Comparison of ENCODE assay signal across 1 cellular context in genomic region chr7:23804707-23805106, GRCh38.
TF ChIP-seq lines count a peak whose summit lies in the region.

No MANE protein-coding gene starts in this region.

TF ChIP-seq in K562, 482 proteins besides CTCF, POLR2A, EP300 and RAD21 (continued from another document):
- TF ChIP-seq ZBTB11 (CRISPR knock-in tag; IDR thresholded peaks at IDR 0.05) (no peak), SIN3A (IDR thresholded peaks at IDR 0.05; ENCODE audit: borderline replicate concordance in 2 of 2, control insufficient read depth in 1 of 2, low read depth in 2 of 2, low read length in 2 of 2) (no peak), HDAC8 (tag; IDR thresholded peaks at IDR 0.05) (no peak), GATAD2B (IDR thresholded peaks at IDR 0.05; ENCODE audit: borderline replicate concordance) (no peak), NCOA1 (IDR thresholded peaks at IDR 0.05; ENCODE audit: low read depth) (0 out of 2 replicates have a peak, but pooled peaks have one; percentile 41), ZNF3 (CRISPR knock-in tag; IDR thresholded peaks at IDR 0.05) (no peak), RUNX1 (IDR thresholded peaks at IDR 0.05; ENCODE audit: low read depth) (no peak), TRIM28 (IDR thresholded peaks at IDR 0.05) (no peak), TRIM24 (IDR thresholded peaks at IDR 0.05) (peak in 1 of 2 experiments; percentile 13; a peak in 1 of 4 replicates), CHD2 (IDR thresholded peaks at IDR 0.05; ENCODE audit: low read depth, low read length) (no peak), CBFA2T3 (IDR thresholded peaks at IDR 0.05) (peak; percentile 52), HDAC6 (IDR thresholded peaks at IDR 0.05; ENCODE audit: low read depth, low read length) (no peak), ZFP91 (CRISPR knock-in tag; IDR thresholded peaks at IDR 0.05) (no peak), SAFB2 (IDR thresholded peaks at IDR 0.05; ENCODE audit: borderline replicate concordance, low read depth, low read length, severe bottlenecking) (no peak), NR1H2 (CRISPR knock-in tag; IDR thresholded peaks at IDR 0.05) (no peak), MBD2 (IDR thresholded peaks at IDR 0.05; ENCODE audit: borderline replicate concordance, low read depth) (no peak), GABPA (tag; conservative IDR thresholded peaks at IDR 0.05; ENCODE audit: low read depth) (no peak), ZNF395 (CRISPR knock-in tag; IDR thresholded peaks at IDR 0.05) (no peak), RCOR1 (IDR thresholded peaks at IDR 0.05; ENCODE audit: borderline replicate concordance in 1 of 2, low read depth in 2 of 2, low read length in 2 of 2) (no peak), CBX3 (IDR thresholded peaks at IDR 0.05; ENCODE audit: borderline replicate concordance in 1 of 2, low read length in 2 of 2) (no peak), NFE2 (IDR thresholded peaks at IDR 0.05; ENCODE audit: low read depth) (no peak), REST (CRISPR knock-in tag; IDR thresholded peaks at IDR 0.05; ENCODE audit: low read depth) (no peak), SRSF1 (IDR thresholded peaks at IDR 0.05; ENCODE audit: low read depth, low read length) (no peak), KLF16 (IDR thresholded peaks at IDR 0.05) (no peak), SMARCA5 (IDR thresholded peaks at IDR 0.05) (no peak), SMARCE1 (IDR thresholded peaks at IDR 0.05) (peak; percentile 29; the same call in 1 of the 2 replicates), EZH2 (IDR thresholded peaks at IDR 0.05; ENCODE audit: borderline replicate concordance, low read depth, low read length) (no peak), GTF2E2 (tag; IDR thresholded peaks at IDR 0.05) (no peak), CHD4 (IDR thresholded peaks at IDR 0.05; ENCODE audit: insufficient read depth, insufficient replicate concordance, low read depth, low read length, poor library complexity, severe bottlenecking) (no peak), FOXJ3 (CRISPR knock-in tag; IDR thresholded peaks at IDR 0.05) (no peak), RBM25 (IDR thresholded peaks at IDR 0.05; ENCODE audit: low read depth, low read length, severe bottlenecking) (no peak), NBN (IDR thresholded peaks at IDR 0.05; ENCODE audit: low read depth) (peak; percentile 36; the same call in 1 of the 2 replicates), NCOA6 (IDR thresholded peaks at IDR 0.05) (no peak), PHB (CRISPR knock-in tag; IDR thresholded peaks at IDR 0.05) (no peak), WHSC1 (IDR thresholded peaks at IDR 0.05; ENCODE audit: low read length) (no peak)
